In the genomic region with DNA sequence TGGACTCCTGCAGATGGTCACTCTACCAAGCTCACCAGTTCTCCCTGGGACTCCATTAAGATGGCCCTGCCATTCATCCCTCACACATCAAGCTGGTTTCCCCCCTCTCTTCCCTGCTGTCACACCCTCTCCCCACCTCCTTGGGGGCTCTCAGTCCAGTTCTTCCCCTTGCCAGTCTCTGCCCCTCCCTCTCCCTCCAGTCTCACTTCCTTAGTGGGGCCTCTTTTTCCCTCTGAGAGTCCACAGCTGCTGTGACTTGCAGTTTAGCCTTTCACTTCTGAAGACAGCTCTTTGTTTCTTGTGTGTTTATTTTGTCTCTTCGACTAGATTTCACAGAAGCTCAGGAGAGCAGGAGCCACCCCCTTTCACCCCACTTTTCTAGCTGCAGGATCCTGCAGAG, we compare ENCODE assay signal across 8 cellular contexts. TPM values are rescaled to one million over a fixed set of nuclear protein-coding genes. Genes with fewer than 3 reads are reported as not detected.
A peak's percentile ranks its signal among the peaks of the same experiment; 100 is the strongest.
DNase-seq lines count a peak whose midpoint lies in the region; ATAC-seq and TF ChIP-seq lines count a peak whose summit lies in the region.

No MANE protein-coding gene starts in this region.

- H3K9me3 Mint-ChIP-seq in activated CD4-positive, alpha-beta memory T cell treated with anti-CD3 and anti-CD28 coated beads for 36 hours = no peaks in the 10 kb centered on the region
- no peaks in the 10 kb centered on the region for H3K9me3 Mint-ChIP-seq in type B pancreatic cell
- H3K9me3 Mint-ChIP-seq in activated T-cell treated with anti-CD3 and anti-CD28 coated beads, Interleukin-2, amount 50 U/mL, for 4 hours = no peaks in the 10 kb centered on the region

- H3K27me3 Mint-ChIP-seq in activated CD4-positive, alpha-beta memory T cell treated with anti-CD3 and anti-CD28 coated beads for 36 hours = no peaks in the 10 kb centered on the region
- peaks cover 19% of the 10 kb centered on the region for H3K27me3 Mint-ChIP-seq in type B pancreatic cell
- H3K27me3 Mint-ChIP-seq in activated T-cell treated with anti-CD3 and anti-CD28 coated beads, Interleukin-2, amount 50 U/mL, for 4 hours (ENCODE audit: low read depth) = no peaks in the 10 kb centered on the region

- TF ChIP-seq CTCF in AG04450 (IDR thresholded peaks at IDR 0.05; ENCODE audit: low read depth, low read length) = no peak
- no peak for TF ChIP-seq CTCF in type B pancreatic cell (conservative IDR thresholded peaks at IDR 0.05)

- POLR2A ChIA-PET in AG04450 (lab: Yijun Ruan, JAX) = no interaction called here
- POLR2A ChIA-PET in activated CD4-positive, alpha-beta memory T cell treated with anti-CD3 and anti-CD28 coated beads for 36 hours (lab: Charles Lee) = interaction anchor here (1.2 to 2.1 kb wide), 3 partner anchors 9 to 10 kb away, joined by 6 to 9 read pairs (median 9); partner anchors contain the start of gene DOCK2

- peak overlapping the region; percentile 67 for H3K27ac Mint-ChIP-seq in activated CD4-positive, alpha-beta memory T cell treated with anti-CD3 and anti-CD28 coated beads for 36 hours
- no peak overlapping the region for H3K27ac Mint-ChIP-seq in type B pancreatic cell

- ATAC-seq in GM19351 (IDR thresholded peaks at IDR 0.05; ENCODE audit: unreplicated experiment) = peak; percentile 37
- ATAC-seq in HG03175 (IDR thresholded peaks at IDR 0.05; ENCODE audit: unreplicated experiment) = peak; percentile 33
- ATAC-seq in activated T-cell treated with anti-CD3 and anti-CD28 coated beads, Interleukin-2, amount 50 U/mL, for 4 hours = no peak

- no peak overlapping the region for H3K4me3 Mint-ChIP-seq in activated CD4-positive, alpha-beta memory T cell treated with anti-CD3 and anti-CD28 coated beads for 36 hours
- no peak overlapping the region for H3K4me3 Mint-ChIP-seq in type B pancreatic cell
- no peak overlapping the region for H3K4me3 Mint-ChIP-seq in activated T-cell treated with anti-CD3 and anti-CD28 coated beads, Interleukin-2, amount 50 U/mL, for 4 hours

- CTCF ChIA-PET in AG04450 (lab: Charles Lee) = interaction anchor here (0.8 to 2.0 kb wide), 2 partner anchors 54 to 333 kb away, joined by 4 to 8 read pairs; partner anchors contain the start of gene INSYN2B
- CTCF ChIA-PET in activated CD4-positive, alpha-beta memory T cell treated with anti-CD3 and anti-CD28 coated beads for 36 hours (lab: Charles Lee) = no interaction called here

- no peaks in the 10 kb centered on the region for H3K9me3 ChIP-seq in AG04450 (ENCODE audit: control insufficient read depth, insufficient read depth, low read length)

- peaks cover 24% of the 10 kb centered on the region for H3K36me3 Mint-ChIP-seq in activated CD4-positive, alpha-beta memory T cell treated with anti-CD3 and anti-CD28 coated beads for 36 hours
- no peaks in the 10 kb centered on the region for H3K36me3 Mint-ChIP-seq in type B pancreatic cell
- peaks cover 29% of the 10 kb centered on the region for H3K36me3 Mint-ChIP-seq in activated T-cell treated with anti-CD3 and anti-CD28 coated beads, Interleukin-2, amount 50 U/mL, for 4 hours (ENCODE audit: insufficient read depth)

- peak overlapping the region; percentile 47 for H3K27ac ChIP-seq in AG04450 (ENCODE audit: low read depth, low read length)

- intact Hi-C loops in activated CD4-positive, alpha-beta memory T cell treated with anti-CD3 and anti-CD28 coated beads for 36 hours (cut with micrococcal nuclease) = loop anchor here (5.0 kb wide), 1 partner anchor 665 kb away; no protein-coding TSS in a partner anchor

- H3K4me1 Mint-ChIP-seq in activated CD4-positive, alpha-beta memory T cell treated with anti-CD3 and anti-CD28 coated beads for 36 hours (ENCODE audit: low read depth) = peaks cover 90% of the 10 kb centered on the region
- H3K4me1 Mint-ChIP-seq in type B pancreatic cell (ENCODE audit: unreplicated experiment) = peaks cover 13% of the 10 kb centered on the region
- peaks cover 91% of the 10 kb centered on the region for H3K4me1 Mint-ChIP-seq in activated T-cell treated with anti-CD3 and anti-CD28 coated beads, Interleukin-2, amount 50 U/mL, for 4 hours (ENCODE audit: low read depth)

- no peaks in the 10 kb centered on the region for H3K27me3 ChIP-seq in AG04450 (ENCODE audit: control insufficient read depth, insufficient read depth, low read length)

- H3K4me3 ChIP-seq in AG04450 (ENCODE audit: low read depth, low read length) = no peak overlapping the region

- DNase-seq in AG04450 (ENCODE audit: low read depth, low spot score) (no peak), dermis blood vessel endothelial cell (no peak), type B pancreatic cell (ENCODE audit: extremely low spot score, unreplicated experiment) (no peak), NCI-H2196 (lab: John Stamatoyannopoulos, UW; ENCODE audit: unreplicated experiment) (no peak)
- DNase-seq in activated CD4-positive, alpha-beta memory T cell treated with anti-CD3 and anti-CD28 coated beads for 36 hours = no peak
- no peak for DNase-seq in activated T-cell treated with anti-CD3 and anti-CD28 coated beads, Interleukin-2, amount 50 U/mL, for 4 hours

RNA-seq across cellular contexts. Expression of gene DOCK2, which starts 10.5 kb away (rescaled TPM):
- 1.2 and 1.6 TPM in 2 replicates for polyA plus RNA-seq in AG04450 (2011; rRNA removed)
- 5.6 and 6.0 TPM in 2 replicates for polyA minus RNA-seq in AG04450 (2011; rRNA and poly(A)+ RNA removed)
- total RNA-seq in activated CD4-positive, alpha-beta memory T cell treated with anti-CD3 and anti-CD28 coated beads for 36 hours = 100 to 1,000 TPM; 191 to 205 TPM
- 0.17 and 0.28 TPM in 2 replicates for total RNA-seq in dermis blood vessel endothelial cell
- 0.21 and 0.82 TPM in 2 replicates for total RNA-seq in type B pancreatic cell (ENCODE audit: low replicate concordance)
- total RNA-seq in activated T-cell treated with anti-CD3 and anti-CD28 coated beads, Interleukin-2, amount 50 U/mL, for 4 hours = 100 to 1,000 TPM; 128 to 134 (median 132) TPM

Comparison
In these comparisons a context has a peak if more than half of its experiments do, and no peak if none do; other contexts are left out.
1. ATAC-seq: peak in GM19351 (single experiment) and HG03175 (single experiment); none in activated T-cell treated with anti-CD3 and anti-CD28 coated beads, Interleukin-2, amount 50 U/mL, for 4 hours (0 of 2).
2. RNA of gene DOCK2, which starts 10.5 kb away (total RNA-seq): 191 to 205 TPM in activated CD4-positive, alpha-beta memory T cell treated with anti-CD3 and anti-CD28 coated beads for 36 hours and 128 to 134 TPM in activated T-cell treated with anti-CD3 and anti-CD28 coated beads, Interleukin-2, amount 50 U/mL, for 4 hours; 0.21 to 0.82 TPM in type B pancreatic cell and 0.17 to 0.28 TPM in dermis blood vessel endothelial cell; every median in the first group is over 10 times any median in the second.